In the genomic region with DNA sequence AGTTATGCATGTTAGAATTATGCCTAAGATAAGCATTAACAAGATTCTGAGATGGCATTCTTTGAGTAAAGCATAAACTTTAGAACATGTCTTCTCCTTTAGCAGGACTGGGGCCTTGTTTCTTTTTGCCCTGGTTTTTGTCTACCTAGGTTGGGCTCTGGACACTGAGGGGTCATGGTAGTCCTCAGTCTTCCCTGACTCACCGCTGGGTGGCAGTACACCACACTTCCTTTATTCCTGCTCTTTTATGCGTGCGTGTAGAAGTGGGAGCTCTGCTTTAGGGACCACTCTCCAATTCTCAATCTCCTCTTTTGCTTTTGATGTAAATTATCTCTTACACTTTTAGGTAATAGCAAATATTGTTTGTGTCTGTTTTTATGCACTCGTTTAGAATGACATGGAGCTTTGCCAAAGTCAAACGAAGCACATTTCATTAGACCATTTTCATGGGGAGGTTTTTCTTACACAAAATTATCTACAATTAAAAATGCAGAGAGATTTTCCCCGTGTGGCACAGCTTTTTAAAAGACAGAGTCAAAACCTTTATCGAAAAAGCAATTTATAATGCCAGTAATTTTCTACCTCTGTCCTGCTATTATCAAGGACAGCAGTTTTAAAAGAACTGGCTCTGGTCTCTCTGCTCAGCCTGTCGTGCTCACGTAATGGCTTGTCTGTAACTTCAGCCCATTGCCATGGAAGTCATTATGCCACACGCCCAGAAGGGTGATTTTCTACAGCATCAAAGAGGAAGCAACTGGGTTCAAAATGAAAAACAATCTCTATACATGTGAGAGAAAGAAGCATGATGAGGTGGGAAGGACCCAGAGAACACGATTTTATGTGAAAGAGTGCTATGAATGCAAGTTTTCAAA, we compare ENCODE assay signal across 8 cellular contexts.
DNase-seq lines count a peak whose midpoint lies in the region; ATAC-seq and TF ChIP-seq lines count a peak whose summit lies in the region.

No MANE protein-coding gene starts in this region.

- no peak overlapping the region for H3K27ac Mint-ChIP-seq in Caco-2 (ENCODE audit: unreplicated experiment)

- no peaks in the 10 kb centered on the region for H3K9me3 ChIP-seq in Caco-2

- H3K36me3 ChIP-seq in Caco-2 (ENCODE audit: control insufficient read depth, insufficient read depth, low read length): no peaks in the 10 kb centered on the region

- no peak overlapping the region for H3K4me3 Mint-ChIP-seq in Caco-2 (ENCODE audit: unreplicated experiment)

- peaks cover 8% of the 10 kb centered on the region for H3K4me1 ChIP-seq in Caco-2

- BruUV-seq in Caco-2 (replicated peaks; lab: Mats Ljungman, UMichigan): no TSS peak

- H3K36me3 Mint-ChIP-seq in Caco-2 (ENCODE audit: insufficient read depth, unreplicated experiment): no peaks in the 10 kb centered on the region

- H3K27me3 ChIP-seq in Caco-2 (replicated peaks; ENCODE audit: control insufficient read depth, insufficient read depth, low read length): no peaks in the 10 kb centered on the region

- H3K27me3 Mint-ChIP-seq in Caco-2 (ENCODE audit: insufficient read depth, unreplicated experiment): no peaks in the 10 kb centered on the region

- POLR2A ChIA-PET in Caco-2 (lab: Charles Lee): no interaction called here

- TF ChIP-seq CTCF in Caco-2 (IDR thresholded peaks at IDR 0.05; ENCODE audit: insufficient read depth in 1 of 2, low read depth in 1 of 2, low read length in 1 of 2, severe bottlenecking in 1 of 2, unreplicated experiment in 1 of 2): peak; percentile 82 to 87

- intact Hi-C loops in Caco-2 (cut with micrococcal nuclease; ENCODE audit: unreplicated experiment): loop anchor here (1.0 to 10.0 kb wide), 6 partner anchors 77 to 708 kb away; no protein-coding TSS in a partner anchor

- H3K9me3 Mint-ChIP-seq in Caco-2 (ENCODE audit: unreplicated experiment): no peaks in the 10 kb centered on the region

- ATAC-seq in GM21529 (IDR thresholded peaks at IDR 0.05; ENCODE audit: unreplicated experiment): peak; percentile 56
- ATAC-seq in left lobe of liver: peak; percentile 94

- DNase-seq in Caco-2 (peak; percentile 71 to 76), NCI-H146 treated with DMSO at 0.1 percent for 48 hours (lab: John Stamatoyannopoulos, UW; ENCODE audit: unreplicated experiment) (peak; percentile 9), cerebellum (ENCODE audit: low spot score) (peak; percentile 42), left lobe of liver (ENCODE audit: low spot score) (peak; percentile 76), GOT3 (lab: John Stamatoyannopoulos, UW) (no peak)
- peak; percentile 57 to 62 for DNase-seq in activated CD4-positive, alpha-beta T cell treated with anti-CD3 and anti-CD28 coated beads for 24 hours (ENCODE audit: low read depth in 2 of 2)
- peak; percentile 79 for DNase-seq in stimulated activated CD4-positive, alpha-beta T cell treated with anti-CD3 and anti-CD28 coated beads, Interleukin-4, amount 100 ng/mL, for 24 hours

- no peak overlapping the region for H3K4me3 ChIP-seq in Caco-2 (ENCODE audit: low read depth, low read length)

- H3K4me1 Mint-ChIP-seq in Caco-2 (ENCODE audit: low read depth, unreplicated experiment): peaks cover 4% of the 10 kb centered on the region

- CTCF ChIA-PET in Caco-2 (lab: Charles Lee): interaction anchor here (0.6 to 1.1 kb wide), 5 partner anchors 18 to 613 kb away, joined by 3 to 7 read pairs (median 3); no protein-coding TSS in a partner anchor
